ENCODE assay signal across 10 cellular contexts in genomic region chr5:80656425-80656824, GRCh38. TPM values are rescaled to one million over a fixed set of nuclear protein-coding genes. Genes with fewer than 3 reads are reported as not detected.
A peak's percentile ranks its signal among the peaks of the same experiment; 100 is the strongest.
DNase-seq lines count a peak whose midpoint lies in the region; ATAC-seq and TF ChIP-seq lines count a peak whose summit lies in the region.
"Had no signal": no experiment of that assay in that cellular context is flagged by ENCODE, and none has a peak within 500 bp of the region (broad histone marks: within the 10 kb centered on the region; RNA-seq: fewer than 3 reads in every experiment).

No MANE protein-coding gene starts in this region.

- peak; percentile 38 for TF ChIP-seq CTCF in BE2C (IDR thresholded peaks at IDR 0.05; ENCODE audit: low read depth, low read length)
- peak; percentile 41; the same call in 1 of the 2 replicates for TF ChIP-seq CTCF in GM12874 (IDR thresholded peaks at IDR 0.05; ENCODE audit: insufficient read depth, low read depth, low read length)
- peak; percentile 16 for TF ChIP-seq CTCF in foreskin keratinocyte (conservative IDR thresholded peaks at IDR 0.05)

- H3K36me3 ChIP-seq in BE2C: peaks cover 13% of the 10 kb centered on the region

- DNase-seq in BE2C: no peak
- peak; percentile 17 for DNase-seq in SW480 (ENCODE audit: low spot score)
- no peak for DNase-seq in foreskin keratinocyte
- DNase-seq in NCI-H345 treated with DMSO at 0.1 percent for 48 hours (lab: John Stamatoyannopoulos, UW; ENCODE audit: unreplicated experiment): no peak
- DNase-seq in sciatic nerve (ENCODE audit: low spot score): no peak
- DNase-seq in stimulated activated CD4-positive, alpha-beta T cell treated with anti-CD3 and anti-CD28 coated beads, Interleukin-1b, Interleukin-23, amount 100 ng/mL, for 48 hours: no peak
- DNase-seq in NCI-H526 treated with DMSO at 0.1 percent for 48 hours (lab: John Stamatoyannopoulos, UW): no peak
- DNase-seq: NCI-H1694 had no signal

- no peak overlapping the region for H3K4me3 ChIP-seq in BE2C (ENCODE audit: low read depth, low read length)

- H3K9me3 ChIP-seq in BE2C: no peaks in the 10 kb centered on the region

- no peaks in the 10 kb centered on the region for H3K27me3 ChIP-seq in BE2C
- no peaks in the 10 kb centered on the region for H3K27me3 ChIP-seq in foreskin keratinocyte

- intact Hi-C loops in sciatic nerve (cut with DNase I): no loop called here

- no peak overlapping the region for H3K27ac ChIP-seq in foreskin keratinocyte
- H3K27ac ChIP-seq: parathyroid adenoma had no signal

- ATAC-seq in foreskin keratinocyte (no peak), sciatic nerve (no peak)

- no peaks in the 10 kb centered on the region for H3K4me1 ChIP-seq in BE2C
- H3K4me1 ChIP-seq in foreskin keratinocyte: no peaks in the 10 kb centered on the region

RNA-seq across cellular contexts. Expression of gene DHFR, which starts 1.6 kb away (rescaled TPM):
- polyA plus RNA-seq in BE2C (2012; ENCODE audit: insufficient read depth, insufficient read length, low read depth): 10.3 TPM
- total RNA-seq in foreskin keratinocyte: 38.5 and 47.9 TPM in 2 replicates
- 18.6 and 27.2 TPM in 2 replicates for polyA plus RNA-seq in foreskin keratinocyte
- total RNA-seq in sciatic nerve: 13.3 TPM

RNA-seq across cellular contexts. Expression of gene MSH3, which starts 2.0 kb away (rescaled TPM):
- 4.4 TPM for polyA plus RNA-seq in BE2C (2012; ENCODE audit: insufficient read depth, insufficient read length, low read depth)
- total RNA-seq in foreskin keratinocyte (13.3 and 15.6 TPM in 2 replicates), sciatic nerve (17.6 TPM)
- polyA plus RNA-seq in foreskin keratinocyte: 2.9 and 4.1 TPM in 2 replicates
